ENCODE assay signal across 20 cellular contexts in genomic region chr3:42749025-42749752, GRCh38. TPM values are rescaled to one million over a fixed set of nuclear protein-coding genes. Genes with fewer than 3 reads are reported as not detected.
DNase-seq lines count a peak whose midpoint lies in the region; ATAC-seq, FAIRE-seq and TF ChIP-seq lines count a peak whose summit lies in the region.
"Had no signal": no experiment of that assay in that cellular context is flagged by ENCODE, and none has a peak within 500 bp of the region (broad histone marks: within the 10 kb centered on the region; RNA-seq: fewer than 3 reads in every experiment).

No MANE protein-coding gene starts in this region.

- FAIRE-seq in K562 (lab: Jason Lieb, UNC) = no peak

- H4K20me1 ChIP-seq in K562 (replicated peaks; ENCODE audit: control insufficient read depth, insufficient read depth, low read length) = peaks cover 9% of the 10 kb centered on the region; the same call in 1 of the 2 replicates

- H4K91ac ChIP-seq in mesenchymal stem cell (ENCODE audit: low read length) = no peak overlapping the region

- no peak overlapping the region for H2AFZ ChIP-seq in K562 (ENCODE audit: low read depth, low read length)
- H2AFZ ChIP-seq in mesenchymal stem cell (ENCODE audit: low read depth, low read length) = no peak overlapping the region

- TF ChIP-seq RAD21 in K562 (CRISPR knock-in tag; conservative IDR thresholded peaks at IDR 0.05 in 1 of 2, IDR thresholded peaks at IDR 0.05 in 1 of 2) = no peak

- peak; percentile 42 for DNase-seq in activated CD8-positive, alpha-beta memory T cell treated with anti-CD3 and anti-CD28 coated beads, Interleukin-2, amount 50 U/mL, for 48 hours
- no peak for DNase-seq in activated CD8-positive, alpha-beta memory T cell treated with anti-CD3 and anti-CD28 coated beads, Interleukin-2, amount 10 ng/mL, durations not matched to agents 7 days and 5 days
- DNase-seq in K562 (ENCODE audit: extremely low read depth in 1 of 4, low spot score in 3 of 4) (peak in 1 of 4 experiments; percentile 36), mesenchymal stem cell (no peak), thyroid gland (peak; percentile 83 to 85), NOMO-1 treated with dmso at 0.1 percent for 144 hours (lab: John Stamatoyannopoulos, UW; ENCODE audit: unreplicated experiment) (no peak), COLO668 (lab: John Stamatoyannopoulos, UW; ENCODE audit: unreplicated experiment) (no peak), glutamatergic neuron (no peak)
- DNase-seq: activated naive CD4-positive, alpha-beta T cell; CD8-positive, alpha-beta memory T cell; natural killer cell; NCI-H1930; NCI-H526 treated with DMSO at 0.1 percent for 48 hours; retina; stimulated activated CD4-positive, alpha-beta T cell treated with anti-CD3 and anti-CD28 coated beads, Interleukin-2, amount 100 ng/mL, for 24 hours; testis had no signal

- no peak overlapping the region for H3K18ac ChIP-seq in mesenchymal stem cell (ENCODE audit: low read depth in 1 of 2, low read length in 2 of 2)

- POLR2A ChIA-PET in K562 (lab: Yijun Ruan, JAX) = interaction anchor here (0.5 to 1.1 kb wide), 4 partner anchors 156 to 231 kb away, joined by 3 to 4 read pairs (median 4); no protein-coding TSS in a partner anchor

- H2BK15ac ChIP-seq in mesenchymal stem cell (ENCODE audit: low read depth, poor library complexity, severe bottlenecking) = no peak overlapping the region

- no peak overlapping the region for H3K4me3 ChIP-seq in K562
- H3K4me3 ChIP-seq in mesenchymal stem cell (ENCODE audit: insufficient read depth in 1 of 2, low read depth in 1 of 2, low read length in 2 of 2) = no peak overlapping the region
- H3K4me3 ChIP-seq in thyroid gland (replicated peaks in 1 of 3) = no peak overlapping the region
- H3K4me3 ChIP-seq: Peyer's patch, testis had no signal

- no peak overlapping the region for H3K9ac ChIP-seq in K562 (ENCODE audit: insufficient read depth in 1 of 2, low read depth in 2 of 2, low read length in 2 of 2)
- peak overlapping the region; percentile 38 for H3K9ac ChIP-seq in mesenchymal stem cell (ENCODE audit: low read length)

- in situ Hi-C loops in K562 (cut with MboI) = loop anchor here (5.0 to 10.0 kb wide), 2 partner anchors 97 to 174 kb away; partner anchors contain the start of gene ZBTB47

- peaks cover 14% of the 10 kb centered on the region for H3K4me1 Mint-ChIP-seq in activated CD8-positive, alpha-beta memory T cell treated with anti-CD3 and anti-CD28 coated beads, Interleukin-2, amount 10 ng/mL, durations not matched to agents 7 days and 5 days
- no peaks in the 10 kb centered on the region for H3K4me1 Mint-ChIP-seq in glutamatergic neuron (ENCODE audit: low read depth, unreplicated experiment)
- H3K4me1 Mint-ChIP-seq: natural killer cell had no signal

- no TSS peak for BruUV-seq in K562 (replicated peaks; lab: Mats Ljungman, UMichigan)

- ATAC-seq in activated CD8-positive, alpha-beta memory T cell treated with anti-CD3 and anti-CD28 coated beads, Interleukin-2, amount 10 ng/mL, durations not matched to agents 7 days and 5 days = no peak
- no peak for ATAC-seq in K562
- ATAC-seq: natural killer cell had no signal

- no peaks in the 10 kb centered on the region for H3K9me3 Mint-ChIP-seq in activated CD8-positive, alpha-beta memory T cell treated with anti-CD3 and anti-CD28 coated beads, Interleukin-2, amount 10 ng/mL, durations not matched to agents 7 days and 5 days (ENCODE audit: low read depth)
- H3K9me3 Mint-ChIP-seq in glutamatergic neuron (ENCODE audit: unreplicated experiment) = no peaks in the 10 kb centered on the region
- H3K9me3 Mint-ChIP-seq: CD8-positive, alpha-beta memory T cell; natural killer cell had no signal

- no peak overlapping the region for H2AK5ac ChIP-seq in mesenchymal stem cell (ENCODE audit: low read length, severe bottlenecking)

- no peak for TF ChIP-seq CTCF in K562 (IDR thresholded peaks at IDR 0.05 in 2 of 3, conservative IDR thresholded peaks at IDR 0.05 in 1 of 3; ENCODE audit: insufficient read depth in 2 of 3, low read depth in 1 of 3, low read length in 3 of 3)
- no peak for TF ChIP-seq CTCF in thyroid gland (IDR thresholded peaks at IDR 0.05)
- TF ChIP-seq CTCF in glutamatergic neuron (IDR thresholded peaks at IDR 0.05; ENCODE audit: partially characterized antibody, unreplicated experiment) = no peak

- no peak for TF ChIP-seq POLR2A in K562 (conservative IDR thresholded peaks at IDR 0.05)
- no peak for TF ChIP-seq POLR2A in thyroid gland (IDR thresholded peaks at IDR 0.05)

- no peak overlapping the region for H4K8ac ChIP-seq in mesenchymal stem cell (ENCODE audit: low read length)

- intact Hi-C loops in K562 (cut with micrococcal nuclease) = no loop called here
- intact Hi-C loops in thyroid gland (cut with DNase I) = loop anchor here (10.0 kb wide), 1 partner anchor 144 kb away; the partner anchor contains the start of gene NKTR

- H3K27ac Mint-ChIP-seq in activated CD8-positive, alpha-beta memory T cell treated with anti-CD3 and anti-CD28 coated beads, Interleukin-2, amount 10 ng/mL, durations not matched to agents 7 days and 5 days = no peak overlapping the region
- H3K27ac Mint-ChIP-seq in glutamatergic neuron (ENCODE audit: unreplicated experiment) = no peak overlapping the region
- H3K27ac Mint-ChIP-seq: natural killer cell had no signal

- 19% methylated on average over 10 of the region's 10 CpGs for WGBS in K562 (ENCODE audit: insufficient coverage, low coverage, missing lambda C conversion rate)
- WGBS in mesenchymal stem cell = 92% methylated on average over 10 of the region's 10 CpGs
- 59 to 72% methylated on average over 10 of the region's 10 CpGs for WGBS in thyroid gland, 2 donors

- H3K4me3 Mint-ChIP-seq in activated CD8-positive, alpha-beta memory T cell treated with anti-CD3 and anti-CD28 coated beads, Interleukin-2, amount 10 ng/mL, durations not matched to agents 7 days and 5 days = no peak overlapping the region
- no peak overlapping the region for H3K4me3 Mint-ChIP-seq in glutamatergic neuron (ENCODE audit: unreplicated experiment)
- H3K4me3 Mint-ChIP-seq: CD8-positive, alpha-beta memory T cell; natural killer cell had no signal

- H3K27ac ChIP-seq in K562 (ENCODE audit: extremely low read depth, low read depth, low read length) = no peak overlapping the region
- no peak overlapping the region for H3K27ac ChIP-seq in mesenchymal stem cell (ENCODE audit: low read length, poor library complexity, severe bottlenecking)
- peak overlapping the region; percentile 94 to 99 (median 98) for H3K27ac ChIP-seq in thyroid gland
- H3K27ac ChIP-seq: testis, VCaP had no signal

- no peak for TF ChIP-seq EP300 in K562 (IDR thresholded peaks at IDR 0.05; ENCODE audit: low read length)

- no peaks in the 10 kb centered on the region for H3K36me3 ChIP-seq in K562 (ENCODE audit: control insufficient read depth, insufficient read depth, low read length)
- H3K36me3 ChIP-seq in mesenchymal stem cell (ENCODE audit: control insufficient read depth in 1 of 2, insufficient read depth in 2 of 2, low read depth in 1 of 2, low read length in 2 of 2) = peaks cover 0 to 3% of the 10 kb centered on the region in 2 experiments
- H3K36me3 ChIP-seq in thyroid gland = no peaks in the 10 kb centered on the region
- H3K36me3 ChIP-seq: Peyer's patch had no signal

- no peak overlapping the region for H3K23ac ChIP-seq in mesenchymal stem cell (ENCODE audit: low read length in 2 of 2)

- no peaks in the 10 kb centered on the region for H3K27me3 Mint-ChIP-seq in activated CD8-positive, alpha-beta memory T cell treated with anti-CD3 and anti-CD28 coated beads, Interleukin-2, amount 10 ng/mL, durations not matched to agents 7 days and 5 days
- H3K27me3 Mint-ChIP-seq in glutamatergic neuron (ENCODE audit: unreplicated experiment) = peaks cover 2% of the 10 kb centered on the region
- H3K27me3 Mint-ChIP-seq: CD8-positive, alpha-beta memory T cell had no signal

- no peak overlapping the region for H3K4me2 ChIP-seq in K562 (ENCODE audit: insufficient read depth, low read length)
- no peak overlapping the region for H3K4me2 ChIP-seq in mesenchymal stem cell (ENCODE audit: low read length, poor library complexity, severe bottlenecking)

- H3K4ac ChIP-seq in mesenchymal stem cell (ENCODE audit: low read depth in 1 of 2, low read length in 2 of 2) = no peak overlapping the region

- H2BK5ac ChIP-seq in mesenchymal stem cell (ENCODE audit: low read depth, low read length, poor library complexity, severe bottlenecking) = no peak overlapping the region

- H3K27me3 ChIP-seq in K562 (ENCODE audit: control insufficient read depth in 2 of 2, insufficient read depth in 2 of 2, low read length in 2 of 2) = peaks cover 8 to 55% of the 10 kb centered on the region in 2 experiments; a peak in 4 of 5 replicates
- H3K27me3 ChIP-seq in mesenchymal stem cell (ENCODE audit: control insufficient read depth in 1 of 2, insufficient read depth in 1 of 2, low read length in 2 of 2) = peaks cover 0 to 13% of the 10 kb centered on the region in 2 experiments
- no peaks in the 10 kb centered on the region for H3K27me3 ChIP-seq in thyroid gland
- H3K27me3 ChIP-seq: Peyer's patch, testis had no signal

- H3K4me1 ChIP-seq in K562 (replicated peaks in 1 of 2; ENCODE audit: control insufficient read depth in 2 of 2, insufficient read depth in 2 of 2, low read length in 2 of 2) = no peaks in the 10 kb centered on the region; a peak in 1 of 5 replicates
- no peaks in the 10 kb centered on the region for H3K4me1 ChIP-seq in mesenchymal stem cell (ENCODE audit: control insufficient read depth, insufficient read depth, low read depth, low read length)
- peaks cover 76 to 86% of the 10 kb centered on the region in 2 donors for H3K4me1 ChIP-seq in thyroid gland

- H3K14ac ChIP-seq in mesenchymal stem cell (ENCODE audit: low read length in 2 of 2) = no peak overlapping the region

- H3K79me1 ChIP-seq in mesenchymal stem cell (replicated peaks; ENCODE audit: low read length, poor library complexity, severe bottlenecking) = no peaks in the 10 kb centered on the region

- no peak overlapping the region for H2BK120ac ChIP-seq in mesenchymal stem cell (ENCODE audit: low read depth, low read length)

- CTCF ChIA-PET in activated CD8-positive, alpha-beta memory T cell treated with anti-CD3 and anti-CD28 coated beads, Interleukin-2, amount 10 ng/mL, durations not matched to agents 7 days and 5 days (lab: Charles Lee) = interaction anchor here (1.2 to 1.5 kb wide), 3 partner anchors 8 to 97 kb away, joined by 3 to 5 read pairs (median 4); no protein-coding TSS in a partner anchor
- CTCF ChIA-PET in K562 (lab: Yijun Ruan, JAX; ENCODE audit: low intra/inter-chr PET ratio) = interaction anchor here (0.5 kb wide), 1 partner anchor 438 kb away, joined by 4 read pairs; no protein-coding TSS in a partner anchor

- no peaks in the 10 kb centered on the region for H3K9me3 ChIP-seq in K562 (replicated peaks; ENCODE audit: control insufficient read depth, insufficient read depth, low read depth, low read length)
- H3K9me3 ChIP-seq in mesenchymal stem cell (ENCODE audit: control insufficient read depth, low read length) = no peaks in the 10 kb centered on the region
- H3K9me3 ChIP-seq in thyroid gland = no peaks in the 10 kb centered on the region
- H3K9me3 ChIP-seq: Peyer's patch, testis had no signal

- H3K79me2 ChIP-seq in K562 (ENCODE audit: control insufficient read depth, insufficient read depth, low read length) = no peaks in the 10 kb centered on the region

- H3K36me3 Mint-ChIP-seq in activated CD8-positive, alpha-beta memory T cell treated with anti-CD3 and anti-CD28 coated beads, Interleukin-2, amount 10 ng/mL, durations not matched to agents 7 days and 5 days = no peaks in the 10 kb centered on the region
- no peaks in the 10 kb centered on the region for H3K36me3 Mint-ChIP-seq in glutamatergic neuron (ENCODE audit: unreplicated experiment)
- H3K36me3 Mint-ChIP-seq: natural killer cell had no signal

- H3K9me1 ChIP-seq in K562 (ENCODE audit: control insufficient read depth, insufficient read depth, low read length) = no peaks in the 10 kb centered on the region

- H2BK12ac ChIP-seq in mesenchymal stem cell (ENCODE audit: low read length in 2 of 2) = no peak overlapping the region

RNA-seq across cellular contexts. Expression of gene CCDC13, which starts 23.9 kb away (rescaled TPM):
- under 1 TPM; 0.35 to 0.41 TPM for total RNA-seq in activated CD8-positive, alpha-beta memory T cell treated with anti-CD3 and anti-CD28 coated beads, Interleukin-2, amount 10 ng/mL, durations not matched to agents 7 days and 5 days
- total RNA-seq in K562 (2011; cell fraction: chromatin; rRNA removed; ENCODE audit: low replicate concordance) = 0.51 and 1.0 TPM in 2 replicates
- 0.53 TPM in 1 of 2 replicates, not detected in the other for total RNA-seq in K562 (2011; cell fraction: nucleolus; rRNA removed)
- 0.69 TPM in 1 of 2 replicates, not detected in the other for total RNA-seq in K562 (2011; cell fraction: nucleoplasm; rRNA removed)
- total RNA-seq in K562 (2014; rRNA removed) (0.53 and 0.68 TPM in 2 replicates), K562 (2014; rRNA removed; fragmentation: Illumina TruSeq; extraction: Trizol) (0.67 TPM in 1 of 2 replicates, not detected in the other), K562 (2015; rRNA removed; fragmentation: Illumina TruSeq; extraction: Trizol) (0.26 and 0.54 TPM in 2 replicates), K562 (2021) (0.24 and 0.49 TPM in 2 replicates), thyroid gland (1 to 10 TPM; 4.0 to 7.7 (median 6.0) TPM), glutamatergic neuron (ENCODE audit: unreplicated experiment) (1.0 TPM)
- polyA plus RNA-seq in K562 (2011; rRNA removed) (0.22 TPM in 1 of 2 replicates, not detected in the other), K562 (2014; fragmentation: Illumina TruSeq; extraction: Trizol) (0.28 and 0.29 TPM in 2 replicates), K562 (2014; fragmentation: Nextera tagmentation; extraction: Ambion mirVana) (under 1 TPM; 0.20 to 0.70 TPM), K562 (2014; rRNA removed) (0.48 and 0.89 TPM in 2 replicates)
- polyA plus RNA-seq in K562 (2011; cell fraction: cytosol; rRNA removed) = 0.06 and 0.09 TPM in 2 replicates
- polyA plus RNA-seq in K562 (2011; cell fraction: nucleus; rRNA removed) = 0.47 and 0.63 TPM in 2 replicates
- 0.30 and 0.46 TPM in 2 replicates for polyA plus RNA-seq in K562 (2012)
- polyA minus RNA-seq in K562 (2011; rRNA and poly(A)+ RNA removed) = not detected in 2 replicates
- not detected in 2 replicates for polyA minus RNA-seq in K562 (2011; cell fraction: cytosol; rRNA and poly(A)+ RNA removed)
- not detected in 2 replicates for polyA minus RNA-seq in K562 (2011; cell fraction: nucleus; rRNA and poly(A)+ RNA removed)
- polyA plus RNA-seq in mesenchymal stem cell (2013, experiment 1 of 2) = 0.73 TPM
- polyA plus RNA-seq in mesenchymal stem cell (2013, experiment 2 of 2) = 0.51 TPM

RNA-seq across cellular contexts. Expression of gene HHATL, which starts 46.6 kb away (rescaled TPM):
- total RNA-seq in activated CD8-positive, alpha-beta memory T cell treated with anti-CD3 and anti-CD28 coated beads, Interleukin-2, amount 10 ng/mL, durations not matched to agents 7 days and 5 days = not detected
- total RNA-seq in K562 (2011; cell fraction: chromatin; rRNA removed; ENCODE audit: low replicate concordance) = not detected in 2 replicates
- total RNA-seq in K562 (2011; cell fraction: nucleolus; rRNA removed) = not detected in 2 replicates
- total RNA-seq in K562 (2011; cell fraction: nucleoplasm; rRNA removed) = not detected in 2 replicates
- not detected in 2 replicates for total RNA-seq in K562 (2014; rRNA removed)
- not detected in 2 replicates for total RNA-seq in K562 (2014; rRNA removed; fragmentation: Illumina TruSeq; extraction: Trizol)
- total RNA-seq in K562 (2015; rRNA removed; fragmentation: Illumina TruSeq; extraction: Trizol) = not detected in 2 replicates
- not detected in 2 replicates for total RNA-seq in K562 (2021)
- polyA plus RNA-seq in K562 (2011; rRNA removed) = not detected in 2 replicates
- not detected in 2 replicates for polyA plus RNA-seq in K562 (2011; cell fraction: cytosol; rRNA removed)
- polyA plus RNA-seq in K562 (2011; cell fraction: nucleus; rRNA removed) = not detected in 2 replicates
- not detected in 2 replicates for polyA plus RNA-seq in K562 (2012)
- not detected in 2 replicates for polyA plus RNA-seq in K562 (2014; fragmentation: Illumina TruSeq; extraction: Trizol)
- not detected for polyA plus RNA-seq in K562 (2014; fragmentation: Nextera tagmentation; extraction: Ambion mirVana)
- polyA plus RNA-seq in K562 (2014; rRNA removed) = not detected in 2 replicates
- not detected in 2 replicates for polyA minus RNA-seq in K562 (2011; rRNA and poly(A)+ RNA removed)
- polyA minus RNA-seq in K562 (2011; cell fraction: cytosol; rRNA and poly(A)+ RNA removed) = not detected in 2 replicates
- polyA minus RNA-seq in K562 (2011; cell fraction: nucleus; rRNA and poly(A)+ RNA removed) = not detected in 2 replicates
- not detected for polyA plus RNA-seq in mesenchymal stem cell (2013, experiment 1 of 2)
- polyA plus RNA-seq in mesenchymal stem cell (2013, experiment 2 of 2) = not detected
- total RNA-seq in thyroid gland = 10 to 100 TPM; 15.7 to 64.1 (median 32.4) TPM
- total RNA-seq in glutamatergic neuron (ENCODE audit: unreplicated experiment) = 7.6 TPM
- total RNA-seq: CD8-positive, alpha-beta memory T cell; fibroblast of villous mesenchyme; natural killer cell had no signal
- polyA plus RNA-seq: CD8-positive, alpha-beta memory T cell; liver had no signal

RNA-seq across cellular contexts. Expression of gene HIGD1A, which starts 55.1 kb away (rescaled TPM):
- 10 to 100 TPM; 53.6 to 71.1 TPM for total RNA-seq in activated CD8-positive, alpha-beta memory T cell treated with anti-CD3 and anti-CD28 coated beads, Interleukin-2, amount 10 ng/mL, durations not matched to agents 7 days and 5 days
- 16.0 and 47.0 TPM in 2 replicates for total RNA-seq in K562 (2011; cell fraction: chromatin; rRNA removed; ENCODE audit: low replicate concordance)
- total RNA-seq in K562 (2011; cell fraction: nucleolus; rRNA removed) = 14.0 and 19.1 TPM in 2 replicates
- total RNA-seq in K562 (2011; cell fraction: nucleoplasm; rRNA removed) = 44.3 and 95.3 TPM in 2 replicates
- total RNA-seq in K562 (2014; rRNA removed) (136 and 165 TPM in 2 replicates), K562 (2014; rRNA removed; fragmentation: Illumina TruSeq; extraction: Trizol) (333 and 382 TPM in 2 replicates), K562 (2015; rRNA removed; fragmentation: Illumina TruSeq; extraction: Trizol) (257 and 291 TPM in 2 replicates), K562 (2021) (183 and 189 TPM in 2 replicates), thyroid gland (100 to 1,000 TPM; 171 to 217 (median 211) TPM), glutamatergic neuron (ENCODE audit: unreplicated experiment) (67.6 TPM)
- polyA plus RNA-seq in K562 (2011; rRNA removed) (218 and 362 TPM in 2 replicates), K562 (2014; fragmentation: Illumina TruSeq; extraction: Trizol) (369 and 398 TPM in 2 replicates), K562 (2014; fragmentation: Nextera tagmentation; extraction: Ambion mirVana) (1,000 to 10,000 TPM; 1,116 to 1,185 TPM), K562 (2014; rRNA removed) (331 and 362 TPM in 2 replicates)
- polyA plus RNA-seq in K562 (2011; cell fraction: cytosol; rRNA removed) = 45.6 and 124 TPM in 2 replicates
- 25.3 and 53.9 TPM in 2 replicates for polyA plus RNA-seq in K562 (2011; cell fraction: nucleus; rRNA removed)
- polyA plus RNA-seq in K562 (2012) = 198 and 327 TPM in 2 replicates
- 172 and 181 TPM in 2 replicates for polyA minus RNA-seq in K562 (2011; rRNA and poly(A)+ RNA removed)
- 59.9 and 87.1 TPM in 2 replicates for polyA minus RNA-seq in K562 (2011; cell fraction: cytosol; rRNA and poly(A)+ RNA removed)
- polyA minus RNA-seq in K562 (2011; cell fraction: nucleus; rRNA and poly(A)+ RNA removed) = 14.8 and 26.3 TPM in 2 replicates
- polyA plus RNA-seq in mesenchymal stem cell (2013, experiment 1 of 2) = 127 TPM
- 138 TPM for polyA plus RNA-seq in mesenchymal stem cell (2013, experiment 2 of 2)

Comparison
In these comparisons a context has a peak if more than half of its experiments do, and no peak if none do; other contexts are left out.
1. DNase-seq: peak in activated CD8-positive, alpha-beta memory T cell treated with anti-CD3 and anti-CD28 coated beads, Interleukin-2, amount 50 U/mL, for 48 hours (single experiment) and thyroid gland (2 of 2); none in activated CD8-positive, alpha-beta memory T cell treated with anti-CD3 and anti-CD28 coated beads, Interleukin-2, amount 10 ng/mL, durations not matched to agents 7 days and 5 days (single experiment), mesenchymal stem cell (single experiment), NOMO-1 treated with dmso at 0.1 percent for 144 hours (single experiment), COLO668 (single experiment) and glutamatergic neuron (single experiment).
2. H3K27ac ChIP-seq: peak in thyroid gland (3 of 3); none in K562 (single experiment) and mesenchymal stem cell (single experiment).